9 cellular contexts compared by ENCODE assay signal in genomic region chr6:54267798-54268197, GRCh38. TPM values are rescaled to one million over a fixed set of nuclear protein-coding genes. Genes with fewer than 3 reads are reported as not detected.
DNase-seq lines count a peak whose midpoint lies in the region; ATAC-seq and TF ChIP-seq lines count a peak whose summit lies in the region.
"Had no signal": no experiment of that assay in that cellular context is flagged by ENCODE, and none has a peak within 500 bp of the region (broad histone marks: within the 10 kb centered on the region; RNA-seq: fewer than 3 reads in every experiment).

No MANE protein-coding gene starts in this region.

- peak; percentile 7 for DNase-seq in AG08396 (ENCODE audit: low spot score)
- DNase-seq in NCI-H526 (lab: John Stamatoyannopoulos, UW) = peak; percentile 49 to 70
- peak; percentile 51 for DNase-seq in endothelial cell (ENCODE audit: low spot score)
- no peak for DNase-seq in smooth muscle cell (lab: John Stamatoyannopoulos, UW; ENCODE audit: unreplicated experiment)
- DNase-seq in activated naive CD4-positive, alpha-beta T cell treated with anti-CD3 and anti-CD28 coated beads, Interleukin-2, amount 50 U/mL, for 16 hours = no peak

- H3K79me2 ChIP-seq in smooth muscle cell (ENCODE audit: low read depth) = no peaks in the 10 kb centered on the region

- no peaks in the 10 kb centered on the region for H3K36me3 ChIP-seq in smooth muscle cell (ENCODE audit: low read depth)

- TF ChIP-seq CTCF in endothelial cell (IDR thresholded peaks at IDR 0.05; ENCODE audit: unreplicated experiment) (peak; percentile 54), smooth muscle cell (IDR thresholded peaks at IDR 0.05; ENCODE audit: borderline replicate concordance, insufficient read depth, poor library complexity, severe bottlenecking) (peak; percentile 55)

- no peaks in the 10 kb centered on the region for H3K27me3 ChIP-seq in smooth muscle cell (ENCODE audit: low read depth)

- H3K9me3 ChIP-seq in smooth muscle cell (replicated peaks; ENCODE audit: low read depth) = no peaks in the 10 kb centered on the region

- H3K27ac ChIP-seq in smooth muscle cell (ENCODE audit: low read depth) = no peak overlapping the region

- peak; percentile 52 for ATAC-seq in GM21360 (IDR thresholded peaks at IDR 0.05; ENCODE audit: unreplicated experiment)
- ATAC-seq in HG03097 (IDR thresholded peaks at IDR 0.05; ENCODE audit: low FRiP score, unreplicated experiment) = no peak
- no peak for ATAC-seq in HG03460 (IDR thresholded peaks at IDR 0.05; ENCODE audit: unreplicated experiment)

- no peak overlapping the region for H3K27ac Mint-ChIP-seq in endothelial cell (ENCODE audit: unreplicated experiment)
- H3K27ac Mint-ChIP-seq: stimulated activated naive CD8-positive, alpha-beta T cell treated with anti-CD3 and anti-CD28 coated beads, Interleukin-15, Interleukin-2, amounts not matched to agents 100 ng/mL and 50 ng/mL, for 24 hours had no signal

- no peaks in the 10 kb centered on the region for H3K4me1 ChIP-seq in smooth muscle cell (ENCODE audit: low read depth)

- H3K36me3 Mint-ChIP-seq in endothelial cell (ENCODE audit: low read depth, unreplicated experiment) = no peaks in the 10 kb centered on the region

- H4K20me1 ChIP-seq in smooth muscle cell (ENCODE audit: low read depth) = no peaks in the 10 kb centered on the region

- peaks cover 4% of the 10 kb centered on the region for H3K4me1 Mint-ChIP-seq in endothelial cell (ENCODE audit: unreplicated experiment)

- 54% methylated on average over 2 of the region's 2 CpGs for WGBS in smooth muscle cell (ENCODE audit: low lambda C conversion rate)

- H3K4me3 Mint-ChIP-seq in endothelial cell (ENCODE audit: unreplicated experiment) = no peak overlapping the region
- H3K4me3 Mint-ChIP-seq: stimulated activated naive CD8-positive, alpha-beta T cell treated with anti-CD3 and anti-CD28 coated beads, Interleukin-15, Interleukin-2, amounts not matched to agents 100 ng/mL and 50 ng/mL, for 24 hours had no signal

- H3K9me3 Mint-ChIP-seq in endothelial cell (ENCODE audit: unreplicated experiment) = no peaks in the 10 kb centered on the region
- H3K9me3 Mint-ChIP-seq: stimulated activated naive CD8-positive, alpha-beta T cell treated with anti-CD3 and anti-CD28 coated beads, Interleukin-15, Interleukin-2, amounts not matched to agents 100 ng/mL and 50 ng/mL, for 24 hours had no signal

- H3F3A ChIP-seq in smooth muscle cell (ENCODE audit: low read depth) = no peaks in the 10 kb centered on the region

- no peak overlapping the region for H3K9ac ChIP-seq in smooth muscle cell (ENCODE audit: low read depth)

- no peak overlapping the region for H3K4me2 ChIP-seq in smooth muscle cell

- no peaks in the 10 kb centered on the region for H3K27me3 Mint-ChIP-seq in endothelial cell (ENCODE audit: unreplicated experiment)
- H3K27me3 Mint-ChIP-seq: stimulated activated naive CD8-positive, alpha-beta T cell treated with anti-CD3 and anti-CD28 coated beads, Interleukin-15, Interleukin-2, amounts not matched to agents 100 ng/mL and 50 ng/mL, for 24 hours had no signal

- H3K4me3 ChIP-seq in smooth muscle cell = no peak overlapping the region

- no peak overlapping the region for H2AFZ ChIP-seq in smooth muscle cell (ENCODE audit: low read depth)

RNA-seq across cellular contexts. Expression of gene TINAG, which starts 40.4 kb away (rescaled TPM):
- total RNA-seq in endothelial cell (ENCODE audit: unreplicated experiment) = not detected
- not detected in 2 replicates for total RNA-seq in smooth muscle cell
- polyA plus RNA-seq in smooth muscle cell = not detected in 2 replicates

Comparison
In these comparisons a context has a peak if more than half of its experiments do, and no peak if none do; other contexts are left out.
1. DNase-seq: peak in AG08396 (single experiment), NCI-H526 (2 of 2) and endothelial cell (single experiment); none in smooth muscle cell (single experiment) and activated naive CD4-positive, alpha-beta T cell treated with anti-CD3 and anti-CD28 coated beads, Interleukin-2, amount 50 U/mL, for 16 hours (single experiment).